8 cellular contexts compared by ENCODE assay signal in the genomic region with DNA sequence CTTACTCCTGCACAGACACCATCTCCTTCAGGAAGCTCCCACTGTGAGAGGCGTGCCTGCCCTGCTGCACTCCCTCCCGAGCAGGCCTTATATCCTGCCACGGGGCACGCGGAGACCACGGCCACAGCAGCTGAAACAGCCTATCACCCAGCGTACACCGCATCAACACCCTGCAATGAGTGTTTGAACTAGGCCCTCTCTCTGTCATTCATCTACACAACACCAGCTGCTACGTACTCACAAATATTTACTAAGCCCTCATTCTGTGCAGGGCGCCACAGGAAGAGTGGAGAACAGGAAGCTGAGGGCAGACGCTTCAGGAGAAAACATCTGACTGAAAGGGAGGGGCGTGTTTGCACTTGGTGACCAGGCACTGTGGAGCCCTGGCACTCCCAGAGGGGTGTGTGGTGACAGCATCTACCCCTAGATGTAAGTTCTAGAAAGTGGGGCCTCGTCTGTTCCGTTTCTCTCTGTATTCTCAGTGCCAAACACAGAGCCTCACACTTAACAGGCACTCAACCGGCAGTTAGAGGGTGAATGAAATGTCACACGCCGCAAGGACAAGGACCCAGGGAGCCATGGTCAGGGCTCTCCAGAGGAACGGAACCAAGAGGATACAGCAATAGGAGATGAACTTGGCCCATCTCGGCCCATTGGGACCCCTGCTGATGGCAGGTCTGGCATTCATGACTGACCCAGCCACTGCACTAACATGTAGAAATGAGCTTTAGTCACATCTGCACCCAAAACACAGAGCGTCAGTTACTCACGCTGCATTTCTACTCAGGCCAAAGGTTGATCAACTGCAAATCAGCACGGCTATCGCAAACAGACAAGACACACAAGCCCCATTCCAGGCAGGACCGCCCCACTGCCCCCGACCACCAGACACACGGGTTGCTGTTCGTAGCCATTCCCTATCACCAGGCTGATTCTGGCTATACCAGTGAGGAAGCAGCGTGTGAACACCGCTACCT. TPM values are rescaled to one million over a fixed set of nuclear protein-coding genes. Genes with fewer than 3 reads are reported as not detected.
DNase-seq lines count a peak whose midpoint lies in the region; ATAC-seq and TF ChIP-seq lines count a peak whose summit lies in the region.

No MANE protein-coding gene starts in this region.

- H3K4me1 ChIP-seq in breast epithelium, result peaks cover 0 to 11% of the 10 kb centered on the region in 2 donors
- peaks cover under 1% of the 10 kb centered on the region for H3K4me1 ChIP-seq in mammary epithelial cell (ENCODE audit: insufficient read depth, low read length)
- H3K4me1 ChIP-seq in Peyer's patch, result peaks cover 15 to 70% (median 33%) of the 10 kb centered on the region in 4 donors
- H3K4me1 ChIP-seq in right cardiac atrium (ENCODE audit: control insufficient read depth, insufficient read depth, low read length), result peaks cover 53% of the 10 kb centered on the region

- intact Hi-C loops in breast epithelium (cut with DNase I; ENCODE audit: low total_unique reads) (no loop called here), mammary epithelial cell (cut with micrococcal nuclease) (no loop called here), right cardiac atrium (cut with DNase I) (no loop called here)

- no peak overlapping the region for H3K9ac ChIP-seq in mammary epithelial cell (ENCODE audit: insufficient read depth, low read length)

- peaks cover 99% of the 10 kb centered on the region for H3K79me2 ChIP-seq in mammary epithelial cell (ENCODE audit: insufficient read depth, low read length)

- dilution Hi-C loops in mammary epithelial cell (cut with HindIII; ENCODE audit: low sequenced_read_pairs), result loop anchor here (10.0 kb wide), 2 partner anchors 157 to 453 kb away; a partner anchor contains a TSS

- H3K4me3 ChIP-seq in breast epithelium (peak overlapping the region in 1 of 3 donors; percentile 1), mammary epithelial cell (replicated peaks in 1 of 3; ENCODE audit: insufficient read depth in 1 of 3, low read depth in 2 of 3, low read length in 3 of 3) (no peak overlapping the region), Peyer's patch (peak overlapping the region in 3 of 4 donors; percentile 4 to 30 (median 9)), right cardiac atrium (ENCODE audit: low read length) (no peak overlapping the region)

- H3K27ac ChIP-seq in breast epithelium (peak overlapping the region; percentile 70 to 73), mammary epithelial cell (ENCODE audit: insufficient read depth, low read depth, low read length) (no peak overlapping the region), Peyer's patch (peak overlapping the region; percentile 68 to 90 (median 78)), right cardiac atrium (ENCODE audit: low read length) (peak overlapping the region; percentile 16)

- H3K27me3 ChIP-seq in breast epithelium (no peaks in the 10 kb centered on the region), mammary epithelial cell (ENCODE audit: insufficient read depth, low read length) (no peaks in the 10 kb centered on the region), Peyer's patch (no peaks in the 10 kb centered on the region), right cardiac atrium (ENCODE audit: control insufficient read depth, insufficient read depth) (no peaks in the 10 kb centered on the region)

- ATAC-seq in right cardiac atrium, result peak; percentile 53 to 76
- no peak for ATAC-seq in HG02678 (IDR thresholded peaks at IDR 0.05; ENCODE audit: unreplicated experiment)

- no peak overlapping the region for H2AFZ ChIP-seq in mammary epithelial cell (ENCODE audit: low read depth, low read length)

- TF ChIP-seq POLR2A in breast epithelium (IDR thresholded peaks at IDR 0.05) (no peak), Peyer's patch (IDR thresholded peaks at IDR 0.05) (peak in 1 of 2 donors; percentile 26)

- 87% methylated on average over 26 of the region's 29 CpGs for WGBS in mammary epithelial cell (ENCODE audit: low coverage, missing lambda C conversion rate)
- WGBS in right cardiac atrium, result 24% methylated on average over 29 of the region's 29 CpGs

- BruUV-seq in mammary epithelial cell (replicated peaks; lab: Mats Ljungman, UMichigan), result no TSS peak

- peak; percentile 41 to 64 for DNase-seq in breast epithelium (ENCODE audit: low spot score in 2 of 2)
- DNase-seq in mammary epithelial cell, result no peak
- DNase-seq in Peyer's patch, result peak; percentile 69 to 87 (median 76)
- DNase-seq in activated naive CD4-positive, alpha-beta T cell treated with Interleukin-2 at 50 U/mL for 16 hours, result peak; percentile 60
- peak in 2 of 3 donors; percentile 70 to 75 for DNase-seq in right cardiac atrium
- peak; percentile 72 for DNase-seq in stimulated activated CD4-positive, alpha-beta T cell treated with anti-CD3 and anti-CD28 coated beads, Interleukin-1b, Interleukin-23, amount 100 ng/mL, for 48 hours
- no peak for DNase-seq in NOMO-1 (lab: John Stamatoyannopoulos, UW; ENCODE audit: unreplicated experiment in 2 of 2)

- H4K20me1 ChIP-seq in mammary epithelial cell (ENCODE audit: insufficient read depth, low read length), result no peaks in the 10 kb centered on the region

- H3K36me3 ChIP-seq in breast epithelium (no peaks in the 10 kb centered on the region), mammary epithelial cell (ENCODE audit: insufficient read depth, low read length) (no peaks in the 10 kb centered on the region), Peyer's patch (no peaks in the 10 kb centered on the region)

- CTCF ChIA-PET in mammary epithelial cell (lab: Charles Lee; ENCODE audit: low non-redundant PET), result interaction anchor here (0.6 kb wide), 1 partner anchor 158 kb away, joined by 3 read pairs; no protein-coding TSS in a partner anchor

- no peak overlapping the region for H3K4me2 ChIP-seq in mammary epithelial cell (ENCODE audit: insufficient read depth, low read depth, low read length)

- H3K9me3 ChIP-seq in breast epithelium, result no peaks in the 10 kb centered on the region
- no peaks in the 10 kb centered on the region for H3K9me3 ChIP-seq in mammary epithelial cell (replicated peaks; ENCODE audit: insufficient read depth, low read length)
- no peaks in the 10 kb centered on the region for H3K9me3 ChIP-seq in Peyer's patch
- H3K9me3 ChIP-seq in right cardiac atrium (ENCODE audit: control insufficient read depth, low read length), result no peaks in the 10 kb centered on the region

- in situ Hi-C loops in mammary epithelial cell (cut with MboI; ENCODE audit: low sequenced_read_pairs in 2 of 2), result no loop called here

- TF ChIP-seq CTCF in breast epithelium (IDR thresholded peaks at IDR 0.05) (no peak), mammary epithelial cell (conservative IDR thresholded peaks at IDR 0.05 in 1 of 2, IDR thresholded peaks at IDR 0.05 in 1 of 2; ENCODE audit: extremely low read depth in 1 of 2, insufficient read depth in 1 of 2, low read depth in 1 of 2, low read length in 2 of 2) (no peak), Peyer's patch (IDR thresholded peaks at IDR 0.05) (no peak)

RNA-seq across cellular contexts. Expression of a gene that starts 15.7 kb away (rescaled TPM):
- 10 to 100 TPM; 54.4 to 66.2 (median 64.9) TPM for total RNA-seq in breast epithelium
- 10 to 100 TPM; 41.0 to 73.9 TPM for total RNA-seq in mammary epithelial cell
- 62.7 TPM for polyA plus RNA-seq in mammary epithelial cell
- 116 TPM for polyA minus RNA-seq in mammary epithelial cell
- 100 to 1,000 TPM in 2 of 4 donors, 10 to 100 TPM in 2; 59.7 to 104 (median 91.1) TPM for total RNA-seq in Peyer's patch
- 10 to 100 TPM; 54.8 to 73.8 (median 67.7) TPM for total RNA-seq in right cardiac atrium
- polyA plus RNA-seq in right cardiac atrium, result 49.6 TPM

RNA-seq across cellular contexts. Expression of a gene that starts 48.2 kb away (rescaled TPM):
- total RNA-seq in breast epithelium (10 to 100 TPM in 2 of 3 donors, 1 to 10 TPM in 1; 9.4 to 19.0 (median 16.4) TPM), mammary epithelial cell (10 to 100 TPM in 1 of 2 donors, 1 to 10 TPM in 1; 9.0 to 15.0 TPM), Peyer's patch (10 to 100 TPM in 3 of 4 donors, 1 to 10 TPM in 1; 9.5 to 44.6 (median 24.4) TPM), right cardiac atrium (10 to 100 TPM in 2 of 4 donors, 1 to 10 TPM in 2; 8.9 to 14.2 (median 9.9) TPM)
- polyA plus RNA-seq in mammary epithelial cell (8.8 TPM), right cardiac atrium (7.1 TPM)
- 1.7 TPM for polyA minus RNA-seq in mammary epithelial cell

RNA-seq across cellular contexts. Expression of a gene that starts 57.6 kb away (rescaled TPM):
- 10 to 100 TPM in 1 of 3 donors, 1 to 10 TPM in 2; 6.1 to 11.8 (median 9.2) TPM for total RNA-seq in breast epithelium
- 1 to 10 TPM; 3.4 to 7.3 TPM for total RNA-seq in mammary epithelial cell
- polyA plus RNA-seq in mammary epithelial cell, result 1.2 TPM
- polyA minus RNA-seq in mammary epithelial cell, result 1.4 TPM
- total RNA-seq in Peyer's patch, result 10 to 100 TPM in 3 of 4 donors, 1 to 10 TPM in 1; 9.6 to 24.8 (median 18.4) TPM
- total RNA-seq in right cardiac atrium, result 1 to 10 TPM; 1.9 to 5.8 (median 3.8) TPM
- polyA plus RNA-seq in right cardiac atrium, result 3.6 TPM

RNA-seq across cellular contexts. Expression of a gene that starts 58.7 kb away (rescaled TPM):
- total RNA-seq in breast epithelium, result 100 to 1,000 TPM; 186 to 278 (median 186) TPM
- 100 to 1,000 TPM; 223 to 257 TPM for total RNA-seq in mammary epithelial cell
- 522 TPM for polyA plus RNA-seq in mammary epithelial cell
- polyA minus RNA-seq in mammary epithelial cell, result 25.0 TPM
- total RNA-seq in Peyer's patch, result 100 to 1,000 TPM; 101 to 194 (median 169) TPM
- 100 to 1,000 TPM; 515 to 756 (median 624) TPM for total RNA-seq in right cardiac atrium
- polyA plus RNA-seq in right cardiac atrium, result 1,214 TPM

Comparison
In these comparisons a context has a peak if more than half of its experiments do, and no peak if none do; other contexts are left out.
1. DNase-seq: peak in breast epithelium (2 of 2), Peyer's patch (3 of 3), activated naive CD4-positive, alpha-beta T cell treated with Interleukin-2 at 50 U/mL for 16 hours (single experiment), right cardiac atrium (2 of 3) and stimulated activated CD4-positive, alpha-beta T cell treated with anti-CD3 and anti-CD28 coated beads, Interleukin-1b, Interleukin-23, amount 100 ng/mL, for 48 hours (single experiment); none in mammary epithelial cell (single experiment) and NOMO-1 (0 of 2).
2. H3K4me3 ChIP-seq: peak in Peyer's patch (3 of 4); none in mammary epithelial cell (0 of 3) and right cardiac atrium (single experiment).